Comparison of ENCODE assay signal across 8 cellular contexts in genomic region chr19:53521373-53522202, GRCh38. TPM values are rescaled to one million over a fixed set of nuclear protein-coding genes. Genes with fewer than 3 reads are reported as not detected.
DNase-seq lines count a peak whose midpoint lies in the region; ATAC-seq and TF ChIP-seq lines count a peak whose summit lies in the region.

No MANE protein-coding gene starts in this region.

- no peak for TF ChIP-seq EP300 in transverse colon (IDR thresholded peaks at IDR 0.05; ENCODE audit: low read depth)

- CTCF ChIA-PET in activated naive CD4-positive, alpha-beta T cell treated with anti-CD3 and anti-CD28 coated beads, Interleukin-2, amount 10 ng/mL, durations not matched to agents 7 days and 5 days (lab: Charles Lee): no interaction called here

- peaks cover 25% of the 10 kb centered on the region for H3K4me1 Mint-ChIP-seq in activated naive CD4-positive, alpha-beta T cell treated with anti-CD3 and anti-CD28 coated beads, Interleukin-2, amount 10 ng/mL, durations not matched to agents 7 days and 5 days

- H3K4me3 Mint-ChIP-seq in activated naive CD4-positive, alpha-beta T cell treated with anti-CD3 and anti-CD28 coated beads, Interleukin-2, amount 10 ng/mL, durations not matched to agents 7 days and 5 days: peak overlapping the region; percentile 99

- H3K9me3 ChIP-seq in adipocyte (ENCODE audit: control insufficient read depth, low read length) (peaks cover 10% of the 10 kb centered on the region), lower lobe of right lung (peaks cover 12% of the 10 kb centered on the region), transverse colon (peaks cover 11% of the 10 kb centered on the region in 2 donors)

- TF ChIP-seq CTCF in lower lobe of right lung (IDR thresholded peaks at IDR 0.05) (no peak), transverse colon (IDR thresholded peaks at IDR 0.05) (no peak)

- WGBS in transverse colon (ENCODE audit: low coverage in 1 of 2), 2 donors: 27 to 38% methylated on average over 6 to 31 of the region's 33 CpGs

- peak overlapping the region; percentile 96 for H3K27ac Mint-ChIP-seq in activated naive CD4-positive, alpha-beta T cell treated with anti-CD3 and anti-CD28 coated beads, Interleukin-2, amount 10 ng/mL, durations not matched to agents 7 days and 5 days

- H3K9me3 Mint-ChIP-seq in activated naive CD4-positive, alpha-beta T cell treated with anti-CD3 and anti-CD28 coated beads, Interleukin-2, amount 10 ng/mL, durations not matched to agents 7 days and 5 days: peaks cover 48% of the 10 kb centered on the region

- no peak for TF ChIP-seq POLR2A in transverse colon (IDR thresholded peaks at IDR 0.05)

- H3K4me1 ChIP-seq in adipocyte (ENCODE audit: control insufficient read depth, insufficient read depth, low read length) (peaks cover 7% of the 10 kb centered on the region), lower lobe of right lung (peaks cover 17% of the 10 kb centered on the region), transverse colon (peaks cover 4 to 15% (median 7%) of the 10 kb centered on the region in 4 donors)

- intact Hi-C loops in lower lobe of right lung (cut with DNase I) (no loop called here), transverse colon (cut with DNase I; ENCODE audit: low total_unique reads) (no loop called here)

- H3K4me3 ChIP-seq in adipocyte (ENCODE audit: low read length) (peak overlapping the region; percentile 88), lower lobe of right lung (peak overlapping the region; percentile 60), transverse colon (peak overlapping the region; percentile 23 to 64 (median 48))

- H3K36me3 Mint-ChIP-seq in activated naive CD4-positive, alpha-beta T cell treated with anti-CD3 and anti-CD28 coated beads, Interleukin-2, amount 10 ng/mL, durations not matched to agents 7 days and 5 days: peaks cover 50% of the 10 kb centered on the region

- H3K27me3 Mint-ChIP-seq in activated naive CD4-positive, alpha-beta T cell treated with anti-CD3 and anti-CD28 coated beads, Interleukin-2, amount 10 ng/mL, durations not matched to agents 7 days and 5 days: no peaks in the 10 kb centered on the region

- ATAC-seq in lower lobe of right lung (peak; percentile 1), GM19397 (IDR thresholded peaks at IDR 0.05; ENCODE audit: unreplicated experiment) (no peak)

- in situ Hi-C loops in transverse colon (cut with MboI; ENCODE audit: low pct_ligation_motif_present in 1 of 4, low pct_unique_long_range_greater_than_20kb in 1 of 4, low sequenced_read_pairs in 3 of 4): no loop called here

- DNase-seq in activated naive CD4-positive, alpha-beta T cell treated with anti-CD3 and anti-CD28 coated beads, Interleukin-2, amount 10 ng/mL, durations not matched to agents 7 days and 5 days: peak; percentile 38
- no peak for DNase-seq in activated naive CD4-positive, alpha-beta T cell (lab: John Stamatoyannopoulos, UW)
- DNase-seq in adipocyte (ENCODE audit: low read depth) (no peak), lower lobe of right lung (no peak), transverse colon (no peak), AG20443 (ENCODE audit: low spot score) (no peak), foreskin melanocyte (no peak)

- peak overlapping the region; percentile 60 for H3K9ac ChIP-seq in adipocyte (ENCODE audit: low read length)

- H3K36me3 ChIP-seq in adipocyte (ENCODE audit: control insufficient read depth, insufficient read depth, low read length, severe bottlenecking) (no peaks in the 10 kb centered on the region), lower lobe of right lung (no peaks in the 10 kb centered on the region), transverse colon (no peaks in the 10 kb centered on the region)

- H3K27me3 ChIP-seq in adipocyte (replicated peaks; ENCODE audit: control insufficient read depth, insufficient read depth, low read length) (no peaks in the 10 kb centered on the region), lower lobe of right lung (ENCODE audit: low read depth) (no peaks in the 10 kb centered on the region), transverse colon (no peaks in the 10 kb centered on the region)

- H3K27ac ChIP-seq in lower lobe of right lung (no peak overlapping the region), transverse colon (peak overlapping the region in 1 of 4 donors; percentile 71)

RNA-seq across cellular contexts. Expression of gene ZNF331, which starts 16.4 kb away (rescaled TPM):
- total RNA-seq in lower lobe of right lung (36.6 TPM), transverse colon (10 to 100 TPM in 1 of 4 donors, 1 to 10 TPM in 3; 3.7 to 15.7 (median 5.8) TPM)

RNA-seq across cellular contexts. Expression of gene ZNF813, which starts 54.1 kb away (rescaled TPM):
- 5.3 TPM for total RNA-seq in lower lobe of right lung
- total RNA-seq in transverse colon: 1 to 10 TPM; 1.9 to 3.8 (median 3.3) TPM
